Comparison of ENCODE assay signal across 13 cellular contexts in the genomic region with DNA sequence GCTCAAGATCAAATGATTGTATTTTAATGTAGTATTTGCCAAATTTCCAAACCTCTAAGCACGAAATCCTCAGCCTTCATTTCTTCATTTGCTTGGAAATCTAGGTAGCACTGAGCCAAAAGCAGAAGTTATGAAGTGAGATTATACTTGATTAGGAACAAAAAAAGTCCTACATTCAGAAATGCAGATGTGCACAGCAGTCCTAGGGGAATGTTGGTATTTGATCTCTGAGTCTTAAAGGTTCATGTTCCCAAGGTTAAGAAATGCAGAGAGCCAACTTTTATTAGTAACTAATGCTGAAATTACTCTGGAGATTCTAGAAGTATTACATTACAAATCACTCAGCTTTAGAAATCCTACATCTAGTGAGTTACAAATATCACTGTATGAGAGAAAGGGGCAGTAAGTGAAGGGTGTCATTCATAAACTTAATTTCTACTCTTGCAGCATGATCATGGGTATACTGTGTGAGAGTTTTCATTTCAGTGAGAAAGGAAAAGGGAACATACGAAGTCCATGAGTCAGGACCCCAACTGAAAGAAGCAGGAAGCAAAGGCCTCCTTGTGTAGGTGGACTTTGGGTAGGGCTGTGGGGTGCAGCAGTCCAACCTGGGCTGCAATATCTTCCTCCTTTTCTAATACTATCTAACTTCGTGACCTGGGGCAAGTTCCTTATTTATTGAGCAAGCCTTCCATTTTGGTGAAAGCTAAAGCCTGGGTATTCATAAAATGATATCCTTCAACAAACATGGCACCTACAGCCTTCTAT.
"Had no signal": no experiment of that assay in that cellular context is flagged by ENCODE, and none has a peak within 500 bp of the region (broad histone marks: within the 10 kb centered on the region; RNA-seq: fewer than 3 reads in every experiment).

No MANE protein-coding gene starts in this region.

- H3K4me1 ChIP-seq: stomach had no signal

- DNase-seq: activated B cell treated with CpG ODN at 0.5 μM for 24 hours; activated CD4-positive, alpha-beta T cell treated with anti-CD3 and anti-CD28 coated beads, Interleukin-2, amount 10 ng/mL, durations not matched to agents 7 days and 5 days; activated CD8-positive, alpha-beta memory T cell treated with anti-CD3 and anti-CD28 coated beads for 24 hours; activated naive CD4-positive, alpha-beta T cell treated with Interleukin-2 at 50 U/mL for 16 hours; activated naive CD8-positive, alpha-beta T cell treated with anti-CD3 and anti-CD28 coated beads, Interleukin-2, amount 50 U/mL, for 24 hours; effector CD8-positive, alpha-beta T cell; immature natural killer cell; nephron progenitor cell; ovary; stimulated activated CD4-positive, alpha-beta T cell treated with anti-CD3 and anti-CD28 coated beads, Interleukin-4, amount 100 ng/mL, for 4 hours; stomach; T-helper 17 cell had no signal

- H3K36me3 ChIP-seq: ovary, stomach had no signal

- H3K27ac ChIP-seq: coronary artery, ovary, stomach had no signal

- H3K27me3 ChIP-seq: ovary, stomach had no signal

- ATAC-seq: activated naive CD8-positive, alpha-beta T cell treated with anti-CD3 and anti-CD28 coated beads, Interleukin-2, amount 50 U/mL, for 24 hours; T-helper 17 cell had no signal

- H3K9me3 ChIP-seq: ovary, stomach had no signal

- H3K4me3 ChIP-seq: coronary artery, ovary, stomach had no signal
